In the genomic region with DNA sequence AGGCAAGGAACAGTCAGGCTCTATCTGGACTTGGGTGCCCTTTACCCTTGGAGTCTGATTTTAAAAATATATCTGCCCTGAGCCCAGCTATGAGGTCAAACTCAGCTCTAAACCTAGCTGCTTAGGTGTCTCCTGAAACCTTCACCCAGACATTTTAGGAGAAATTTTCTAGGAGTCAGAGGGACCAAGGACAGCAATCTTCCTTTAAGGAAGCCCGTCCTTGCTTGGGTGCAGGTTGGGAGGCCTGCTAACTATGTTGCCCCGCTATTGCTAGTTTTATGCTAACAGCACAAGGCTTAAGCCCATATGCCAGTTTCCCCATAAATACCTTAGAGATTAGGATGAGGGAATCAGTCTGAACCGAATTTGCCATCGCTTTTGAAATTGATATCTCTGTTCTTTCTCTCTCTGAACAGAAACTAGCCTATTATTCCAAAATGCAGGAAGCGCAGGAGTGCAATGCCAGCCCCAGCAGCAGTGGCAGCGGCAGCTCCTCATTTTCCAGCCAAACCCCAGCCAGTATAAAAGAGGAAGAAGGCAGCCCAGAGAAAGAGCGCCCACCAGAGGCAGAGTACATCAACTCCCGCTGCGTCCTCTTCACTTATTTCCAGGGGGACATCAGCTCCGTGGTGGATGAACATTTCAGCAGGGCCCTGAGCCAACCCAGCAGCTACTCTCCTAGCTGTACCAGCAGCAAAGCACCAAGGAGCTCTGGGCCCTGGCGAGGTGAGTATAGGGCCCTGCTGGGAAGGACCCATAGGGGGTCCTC, we compare ENCODE assay signal across 16 cellular contexts. TPM values are rescaled to one million over a fixed set of nuclear protein-coding genes. Genes with fewer than 3 reads are reported as not detected.
DNase-seq lines count a peak whose midpoint lies in the region; ATAC-seq and TF ChIP-seq lines count a peak whose summit lies in the region.
"Had no signal": no experiment of that assay in that cellular context is flagged by ENCODE, and none has a peak within 500 bp of the region (broad histone marks: within the 10 kb centered on the region; RNA-seq: fewer than 3 reads in every experiment).

No MANE protein-coding gene starts in this region.

- H3K4me1 Mint-ChIP-seq in nephron = peaks cover 38% of the 10 kb centered on the region
- peaks cover 13% of the 10 kb centered on the region for H3K4me1 Mint-ChIP-seq in activated naive CD8-positive, alpha-beta T cell treated with anti-CD3 and anti-CD28 coated beads, Interleukin-2, amount 50 U/mL, for 24 hours

- no peaks in the 10 kb centered on the region for H3K4me1 ChIP-seq in HCT116 (ENCODE audit: control insufficient read depth in 1 of 2, insufficient read depth in 2 of 2, low read length in 2 of 2)

- H3K36me3 Mint-ChIP-seq in nephron (ENCODE audit: low read depth) = no peaks in the 10 kb centered on the region
- H3K36me3 Mint-ChIP-seq in activated naive CD8-positive, alpha-beta T cell treated with anti-CD3 and anti-CD28 coated beads, Interleukin-2, amount 50 U/mL, for 24 hours (ENCODE audit: low read depth) = no peaks in the 10 kb centered on the region

- H3K9me2 ChIP-seq in HCT116 (ENCODE audit: insufficient read depth) = no peaks in the 10 kb centered on the region

- CTCF ChIA-PET in HCT116 (lab: Charles Lee) = no interaction called here

- no peaks in the 10 kb centered on the region for H3K79me2 ChIP-seq in HCT116 (ENCODE audit: insufficient read depth, low read length)

- peak; percentile 38; the same call in 1 of the 2 replicates for TF ChIP-seq RAD21 in HCT116 (IDR thresholded peaks at IDR 0.05; ENCODE audit: low read depth)

- peak; percentile 63 for ATAC-seq in HCT116
- ATAC-seq in activated naive CD8-positive, alpha-beta T cell treated with anti-CD3 and anti-CD28 coated beads, Interleukin-2, amount 50 U/mL, for 24 hours = no peak
- ATAC-seq: body of pancreas, SK-N-SH treated with all-trans-retinoic acid at 6 μM for 48 hours had no signal

- H3K36me3 ChIP-seq in HCT116 (ENCODE audit: control insufficient read depth in 1 of 2, insufficient read depth in 2 of 2, low read length in 2 of 2) (no peaks in the 10 kb centered on the region), WERI-Rb-1 (no peaks in the 10 kb centered on the region)

- H3K27ac ChIP-seq in HCT116 (ENCODE audit: low read depth, low read length) = no peak overlapping the region
- no peak overlapping the region for H3K27ac ChIP-seq in WERI-Rb-1
- H3K27ac ChIP-seq: body of pancreas, skin epidermis had no signal

- no peak overlapping the region for H2AFZ ChIP-seq in HCT116 (ENCODE audit: low read depth, low read length, poor library complexity, severe bottlenecking)

- H3K27me3 ChIP-seq in HCT116 (ENCODE audit: insufficient read depth, low read length) (peaks cover 6% of the 10 kb centered on the region; the same call in 1 of the 2 replicates), WERI-Rb-1 (ENCODE audit: insufficient read depth, low read depth, severe bottlenecking) (peaks cover 91% of the 10 kb centered on the region)

- POLR2A ChIA-PET in HCT116 (lab: Charles Lee) = no interaction called here

- H3K4me3 ChIP-seq in HCT116 (replicated peaks in 1 of 2; ENCODE audit: low read depth in 1 of 2, low read length in 2 of 2) (no peak overlapping the region), WERI-Rb-1 (ENCODE audit: low read depth, low read length) (no peak overlapping the region)
- H3K4me3 ChIP-seq: body of pancreas, lung, skin epidermis had no signal

- no peaks in the 10 kb centered on the region for H3K9me3 Mint-ChIP-seq in nephron
- H3K9me3 Mint-ChIP-seq in activated naive CD8-positive, alpha-beta T cell treated with anti-CD3 and anti-CD28 coated beads, Interleukin-2, amount 50 U/mL, for 24 hours = peaks cover under 1% of the 10 kb centered on the region
- H3K9me3 Mint-ChIP-seq: stimulated activated naive CD8-positive, alpha-beta T cell treated with anti-CD3 and anti-CD28 coated beads, Interleukin-15, Interleukin-2, amounts not matched to agents 100 ng/mL and 50 ng/mL, for 24 hours had no signal

- H3K27me3 Mint-ChIP-seq in nephron (ENCODE audit: low read depth) = peaks cover 98% of the 10 kb centered on the region
- H3K27me3 Mint-ChIP-seq in activated naive CD8-positive, alpha-beta T cell treated with anti-CD3 and anti-CD28 coated beads, Interleukin-2, amount 50 U/mL, for 24 hours = peaks cover 84% of the 10 kb centered on the region

- H3K27ac Mint-ChIP-seq in nephron = peak overlapping the region in 2 of 3 experiments; percentile 26 to 58
- no peak overlapping the region for H3K27ac Mint-ChIP-seq in activated naive CD8-positive, alpha-beta T cell treated with anti-CD3 and anti-CD28 coated beads, Interleukin-2, amount 50 U/mL, for 24 hours
- H3K27ac Mint-ChIP-seq: stimulated activated naive CD8-positive, alpha-beta T cell treated with anti-CD3 and anti-CD28 coated beads, Interleukin-15, Interleukin-2, amounts not matched to agents 100 ng/mL and 50 ng/mL, for 24 hours had no signal

- intact Hi-C loops in HCT116 (cut with micrococcal nuclease) = no loop called here

- H3K4me2 ChIP-seq in HCT116 (ENCODE audit: low read length) = no peak overlapping the region

- TF ChIP-seq CTCF in HCT116 (IDR thresholded peaks at IDR 0.05 in 2 of 3, conservative IDR thresholded peaks at IDR 0.05 in 1 of 3; ENCODE audit: borderline replicate concordance in 1 of 3, insufficient read depth in 1 of 3, low read depth in 2 of 3, low read length in 2 of 3) = peak in 2 of 3 experiments; percentile 36 to 37; a peak in 4 of 6 replicates
- TF ChIP-seq CTCF in WERI-Rb-1 (IDR thresholded peaks at IDR 0.05; ENCODE audit: low read depth, low read length) = peak; percentile 68
- peak in 1 of 3 experiments; percentile 6 for TF ChIP-seq CTCF in nephron (IDR thresholded peaks at IDR 0.05; ENCODE audit: unreplicated experiment in 3 of 3)

- RAD21 ChIA-PET in HCT116 (lab: Charles Lee; ENCODE audit: low non-redundant PET in 1 of 2, low total read pairs in 2 of 2, uncharacterized antibody in 2 of 2, unreplicated experiment in 2 of 2) = no interaction called here

- H4K20me1 ChIP-seq in HCT116 (ENCODE audit: insufficient read depth) = no peaks in the 10 kb centered on the region

- DNase-seq in Daoy (ENCODE audit: low read depth) = peak; percentile 30
- no peak for DNase-seq in HCT116 (ENCODE audit: low read depth, low spot score)
- peak; percentile 24 for DNase-seq in WERI-Rb-1
- no peak for DNase-seq in NCI-H187 treated with DMSO at 0.1 percent for 48 hours (lab: John Stamatoyannopoulos, UW)
- DNase-seq in activated CD8-positive, alpha-beta memory T cell treated with anti-CD3 and anti-CD28 coated beads for 24 hours = no peak
- no peak for DNase-seq in activated naive CD8-positive, alpha-beta T cell treated with anti-CD3 and anti-CD28 coated beads, Interleukin-2, amount 50 U/mL, for 24 hours
- DNase-seq in GM03348 (ENCODE audit: low spot score) = no peak
- DNase-seq: activated gamma-delta T cell, body of pancreas, NCI-H1092 had no signal

- peak overlapping the region; percentile 84 to 92 (median 89) for H3K4me3 Mint-ChIP-seq in nephron
- H3K4me3 Mint-ChIP-seq in activated naive CD8-positive, alpha-beta T cell treated with anti-CD3 and anti-CD28 coated beads, Interleukin-2, amount 50 U/mL, for 24 hours = no peak overlapping the region
- H3K4me3 Mint-ChIP-seq: stimulated activated naive CD8-positive, alpha-beta T cell treated with anti-CD3 and anti-CD28 coated beads, Interleukin-15, Interleukin-2, amounts not matched to agents 100 ng/mL and 50 ng/mL, for 24 hours had no signal

- no peak overlapping the region for H3K9ac ChIP-seq in HCT116 (ENCODE audit: low read length)

- BruUV-seq in HCT116 (replicated peaks; lab: Mats Ljungman, UMichigan) = no TSS peak

- no peak for TF ChIP-seq POLR2A in HCT116 (IDR thresholded peaks at IDR 0.05; ENCODE audit: borderline replicate concordance, extremely low read depth, insufficient read depth, insufficient read length)

- H3K9me3 ChIP-seq in HCT116 (ENCODE audit: control insufficient read depth in 1 of 2, insufficient read depth in 1 of 2, low read depth in 1 of 2, low read length in 2 of 2) (no peaks in the 10 kb centered on the region), WERI-Rb-1 (ENCODE audit: severe bottlenecking) (no peaks in the 10 kb centered on the region)
- H3K9me3 ChIP-seq: body of pancreas had no signal

TF ChIP-seq in HCT116, 20 proteins besides CTCF, POLR2A, EP300 and RAD21 (continues in another document):
- no peak for TF ChIP-seq ZBTB33 (IDR thresholded peaks at IDR 0.05; ENCODE audit: extremely low read depth, insufficient replicate concordance, low read length)
- TF ChIP-seq CBX3 (IDR thresholded peaks at IDR 0.05; ENCODE audit: low read depth) = no peak

RNA-seq across cellular contexts. Expression of gene VGLL2, which starts 2.6 kb away (rescaled TPM):
- total RNA-seq in Daoy (2014; rRNA removed; shearing (Covaris generic)) = not detected in 2 replicates
- not detected for total RNA-seq in HCT116 (2021; ENCODE audit: unreplicated experiment)
- polyA plus RNA-seq in HCT116 (2012) = not detected in 2 replicates
- total RNA-seq: activated CD8-positive, alpha-beta memory T cell treated with anti-CD3 and anti-CD28 coated beads for 36 hours; lung had no signal
- polyA plus RNA-seq: lung had no signal

Comparison
In these comparisons a context has a peak if more than half of its experiments do, and no peak if none do; other contexts are left out.
1. DNase-seq: peak in Daoy (single experiment) and WERI-Rb-1 (single experiment); none in HCT116 (single experiment), NCI-H187 treated with DMSO at 0.1 percent for 48 hours (single experiment), activated CD8-positive, alpha-beta memory T cell treated with anti-CD3 and anti-CD28 coated beads for 24 hours (single experiment), activated naive CD8-positive, alpha-beta T cell treated with anti-CD3 and anti-CD28 coated beads, Interleukin-2, amount 50 U/mL, for 24 hours (single experiment) and GM03348 (single experiment).